Comparison of ENCODE assay signal across 14 cellular contexts in genomic region chr1:43381609-43382008, GRCh38. TPM values are rescaled to one million over a fixed set of nuclear protein-coding genes. Genes with fewer than 3 reads are reported as not detected.
DNase-seq lines count a peak whose midpoint lies in the region; ATAC-seq and TF ChIP-seq lines count a peak whose summit lies in the region.
"Had no signal": no experiment of that assay in that cellular context is flagged by ENCODE, and none has a peak within 500 bp of the region (broad histone marks: within the 10 kb centered on the region; RNA-seq: fewer than 3 reads in every experiment).

No MANE protein-coding gene starts in this region.

- H3K4me1 Mint-ChIP-seq in activated T-helper 17 cell treated with anti-CD3 and anti-CD28 coated beads, Interleukin-2, amount 50 U/mL, for 72 hours, result peaks cover 3% of the 10 kb centered on the region
- peaks cover 2% of the 10 kb centered on the region for H3K4me1 Mint-ChIP-seq in memory B cell

- peaks cover 40% of the 10 kb centered on the region for H3K36me3 ChIP-seq in right atrium auricular region
- H3K36me3 ChIP-seq in tibial nerve, result peaks cover 0 to 42% (median 30%) of the 10 kb centered on the region in 3 donors

- no peaks in the 10 kb centered on the region for H3K27me3 ChIP-seq in right atrium auricular region
- no peaks in the 10 kb centered on the region for H3K27me3 ChIP-seq in tibial nerve
- H3K27me3 ChIP-seq: hepatocyte had no signal

- peaks cover 75% of the 10 kb centered on the region for H3K36me3 Mint-ChIP-seq in activated T-helper 17 cell treated with anti-CD3 and anti-CD28 coated beads, Interleukin-2, amount 50 U/mL, for 72 hours (ENCODE audit: low read depth)
- H3K36me3 Mint-ChIP-seq in memory B cell, result peaks cover 28% of the 10 kb centered on the region

- no peak overlapping the region for H3K4me3 Mint-ChIP-seq in activated T-helper 17 cell treated with anti-CD3 and anti-CD28 coated beads, Interleukin-2, amount 50 U/mL, for 72 hours
- no peak overlapping the region for H3K4me3 Mint-ChIP-seq in memory B cell

- intact Hi-C loops in Right ventricle myocardium superior (cut with DNase I), result no loop called here

- H3K4me1 ChIP-seq in right atrium auricular region (peaks cover 0 to 26% of the 10 kb centered on the region in 2 donors), tibial nerve (peaks cover 0 to 24% (median 6%) of the 10 kb centered on the region in 4 donors)

- H3K4me3 ChIP-seq in right atrium auricular region, result no peak overlapping the region
- H3K4me3 ChIP-seq in tibial nerve, result no peak overlapping the region
- H3K4me3 ChIP-seq: hepatocyte had no signal

- peak in 1 of 2 donors; percentile 20 for TF ChIP-seq EP300 in tibial nerve (IDR thresholded peaks at IDR 0.05)

- no peak for TF ChIP-seq POLR2A in tibial nerve (IDR thresholded peaks at IDR 0.05)

- no peaks in the 10 kb centered on the region for H3K27me3 Mint-ChIP-seq in activated T-helper 17 cell treated with anti-CD3 and anti-CD28 coated beads, Interleukin-2, amount 50 U/mL, for 72 hours
- no peaks in the 10 kb centered on the region for H3K27me3 Mint-ChIP-seq in memory B cell

- WGBS in tibial nerve, 2 donors, result 22 to 38% methylated on average over 3 of the region's 3 CpGs

- ATAC-seq in Right ventricle myocardium superior (ENCODE audit: poor library complexity) (peak; percentile 13), memory B cell (ENCODE audit: low read depth) (no peak), HG02981 (IDR thresholded peaks at IDR 0.05; ENCODE audit: unreplicated experiment) (no peak), GM21717 (IDR thresholded peaks at IDR 0.05; ENCODE audit: unreplicated experiment) (no peak), left lobe of liver (no peak)
- no peak for ATAC-seq in activated T-helper 17 cell treated with anti-CD3 and anti-CD28 coated beads, Interleukin-2, amount 50 U/mL, for 72 hours (replicated peaks)

- H3K9me3 ChIP-seq in right atrium auricular region (no peaks in the 10 kb centered on the region), tibial nerve (no peaks in the 10 kb centered on the region)

- H3K27ac ChIP-seq in right atrium auricular region, result peak overlapping the region in 1 of 2 donors; percentile 13
- H3K27ac ChIP-seq in tibial nerve, result peak overlapping the region in 3 of 4 donors; percentile 2 to 85 (median 82)
- H3K27ac ChIP-seq: hepatocyte, VCaP had no signal

- no peaks in the 10 kb centered on the region for H3K9me3 Mint-ChIP-seq in activated T-helper 17 cell treated with anti-CD3 and anti-CD28 coated beads, Interleukin-2, amount 50 U/mL, for 72 hours
- H3K9me3 Mint-ChIP-seq in memory B cell, result no peaks in the 10 kb centered on the region

- TF ChIP-seq CTCF in right atrium auricular region (IDR thresholded peaks at IDR 0.05) (no peak), tibial nerve (IDR thresholded peaks at IDR 0.05) (no peak)

- DNase-seq in Right ventricle myocardium superior (no peak), right atrium auricular region (ENCODE audit: low spot score) (no peak), memory B cell (ENCODE audit: low spot score in 2 of 2) (no peak), tibial nerve (ENCODE audit: low spot score in 2 of 2) (peak in 1 of 2 donors; percentile 24), left lobe of liver (ENCODE audit: low spot score) (no peak)
- DNase-seq: mesenchymal stem cell, retina had no signal

- peak overlapping the region; percentile 40 for H3K27ac Mint-ChIP-seq in activated T-helper 17 cell treated with anti-CD3 and anti-CD28 coated beads, Interleukin-2, amount 50 U/mL, for 72 hours
- peak overlapping the region; percentile 72 for H3K27ac Mint-ChIP-seq in memory B cell

RNA-seq across cellular contexts. Expression of gene MED8, which starts 8.0 kb away (rescaled TPM):
- 16.5 TPM for total RNA-seq in Right ventricle myocardium superior
- 10 to 100 TPM; 18.8 to 21.3 TPM for total RNA-seq in right atrium auricular region
- 10 to 100 TPM; 34.1 to 39.4 TPM for total RNA-seq in activated T-helper 17 cell treated with anti-CD3 and anti-CD28 coated beads, Interleukin-2, amount 50 U/mL, for 72 hours
- total RNA-seq in tibial nerve, result 10 to 100 TPM; 22.8 to 35.1 (median 28.5) TPM
- 19.7 TPM for total RNA-seq in left lobe of liver

RNA-seq across cellular contexts. Expression of gene SZT2, which starts 8.1 kb away (rescaled TPM):
- total RNA-seq in Right ventricle myocardium superior, result 26.8 TPM
- total RNA-seq in right atrium auricular region, result 10 to 100 TPM; 17.5 to 22.8 TPM
- total RNA-seq in activated T-helper 17 cell treated with anti-CD3 and anti-CD28 coated beads, Interleukin-2, amount 50 U/mL, for 72 hours, result 10 to 100 TPM; 53.4 to 59.3 TPM
- total RNA-seq in tibial nerve, result 10 to 100 TPM; 49.2 to 68.7 (median 57.3) TPM
- total RNA-seq in left lobe of liver, result 21.3 TPM

RNA-seq across cellular contexts. Expression of gene ELOVL1, which starts 13.8 kb away (rescaled TPM):
- total RNA-seq in Right ventricle myocardium superior (29.3 TPM), right atrium auricular region (10 to 100 TPM; 24.3 to 41.4 TPM), tibial nerve (10 to 100 TPM; 48.6 to 66.6 (median 50.8) TPM), left lobe of liver (21.7 TPM)
- 10 to 100 TPM; 53.4 to 73.7 TPM for total RNA-seq in activated T-helper 17 cell treated with anti-CD3 and anti-CD28 coated beads, Interleukin-2, amount 50 U/mL, for 72 hours

RNA-seq across cellular contexts. Expression of gene CDC20, which starts 22.8 kb away (rescaled TPM):
- total RNA-seq in Right ventricle myocardium superior, result 0.83 TPM
- total RNA-seq in right atrium auricular region, result 1 to 10 TPM in 1 of 2 donors, under 1 TPM in 1; 0.63 to 2.5 TPM
- total RNA-seq in activated T-helper 17 cell treated with anti-CD3 and anti-CD28 coated beads, Interleukin-2, amount 50 U/mL, for 72 hours, result 100 to 1,000 TPM; 127 to 199 TPM
- 1 to 10 TPM in 3 of 4 donors, under 1 TPM in 1; 0.42 to 3.5 (median 1.5) TPM for total RNA-seq in tibial nerve
- 0.78 TPM for total RNA-seq in left lobe of liver

RNA-seq across cellular contexts. Expression of gene MPL, which starts 44.0 kb away (rescaled TPM):
- total RNA-seq in Right ventricle myocardium superior (0.40 TPM), right atrium auricular region (under 1 TPM in 1 of 2 donors, not detected in 1; 0.39 TPM), tibial nerve (1 to 10 TPM in 1 of 4 donors, under 1 TPM in 1, not detected in 2; 0.66 to 1.7 TPM), left lobe of liver (0.15 TPM)
- total RNA-seq in activated T-helper 17 cell treated with anti-CD3 and anti-CD28 coated beads, Interleukin-2, amount 50 U/mL, for 72 hours, result not detected
- total RNA-seq: hepatocyte, LHCN-M2, urinary bladder had no signal
